In genomic region chr2:64551851-64552250, GRCh38 we compare ENCODE assay signal across 27 cellular contexts.
"Had no signal": no experiment of that assay in that cellular context is flagged by ENCODE, and none has a peak within 500 bp of the region (broad histone marks: within the 10 kb centered on the region; RNA-seq: fewer than 3 reads in every experiment).

No MANE protein-coding gene starts in this region.

- H3K4me3 Mint-ChIP-seq: activated B cell treated with CpG ODN at 0.5 μM for 24 hours; activated CD4-positive, alpha-beta T cell treated with anti-CD3 and anti-CD28 coated beads, Interleukin-2, amount 10 ng/mL, durations not matched to agents 24 days and 14 days; activated CD8-positive, alpha-beta memory T cell treated with anti-CD3 and anti-CD28 coated beads, Interleukin-2, amount 10 ng/mL, durations not matched to agents 7 days and 5 days; activated naive CD4-positive, alpha-beta T cell treated with anti-CD3 and anti-CD28 coated beads for 36 hours; activated T-cell treated with anti-CD3 and anti-CD28 coated beads, Interleukin-2, amount 50 U/mL, for 24 hours; activated T-helper 1 cell treated with anti-CD3 and anti-CD28 coated beads, Interleukin-12 subunit alpha, Interleukin-12 subunit beta, Interleukin-2, Interleukin-4 antibody, amounts not matched to agents 30 ng/mL and 10 ng/mL and 1 ng/mL, durations not matched to agents 14 hours and 24 hours and 36 hours; brain; central memory CD8-positive, alpha-beta T cell had no signal

- ATAC-seq: activated CD8-positive, alpha-beta memory T cell treated with anti-CD3 and anti-CD28 coated beads, Interleukin-2, amount 10 ng/mL, durations not matched to agents 7 days and 5 days had no signal

- H3K27me3 Mint-ChIP-seq: activated B cell treated with CpG ODN at 0.5 μM for 24 hours; activated CD4-positive, alpha-beta T cell treated with anti-CD3 and anti-CD28 coated beads, Interleukin-2, amount 10 ng/mL, durations not matched to agents 24 days and 14 days; activated CD8-positive, alpha-beta memory T cell treated with anti-CD3 and anti-CD28 coated beads, Interleukin-2, amount 10 ng/mL, durations not matched to agents 7 days and 5 days; activated T-cell treated with anti-CD3 and anti-CD28 coated beads, Interleukin-2, amount 50 U/mL, for 24 hours; brain; central memory CD8-positive, alpha-beta T cell had no signal

- H3K9me3 Mint-ChIP-seq: activated CD4-positive, alpha-beta T cell treated with anti-CD3 and anti-CD28 coated beads, Interleukin-2, amount 10 ng/mL, durations not matched to agents 24 days and 14 days; activated naive CD4-positive, alpha-beta T cell treated with anti-CD3 and anti-CD28 coated beads for 36 hours; activated T-cell treated with anti-CD3 and anti-CD28 coated beads, Interleukin-2, amount 50 U/mL, for 24 hours; central memory CD8-positive, alpha-beta T cell had no signal

- DNase-seq: activated B cell treated with CpG ODN at 0.5 μM for 24 hours; activated CD4-positive, alpha-beta T cell treated with anti-CD3 and anti-CD28 coated beads for 1 hour; activated CD4-positive, alpha-beta T cell treated with anti-CD3 and anti-CD28 coated beads, Interleukin-2, amount 10 ng/mL, durations not matched to agents 24 days and 14 days; activated CD4-positive, alpha-beta T cell treated with anti-CD3 and anti-CD28 coated beads, Interleukin-2, amount 50 U/mL, for 48 hours; activated CD8-positive, alpha-beta memory T cell treated with anti-CD3 and anti-CD28 coated beads, Interleukin-2, amount 10 ng/mL, durations not matched to agents 7 days and 5 days; activated effector memory CD4-positive, alpha-beta T cell treated with anti-CD3 and anti-CD28 coated beads, Interleukin-2, amount 50 U/mL, for 16 hours; activated naive CD4-positive, alpha-beta T cell treated with anti-CD3 and anti-CD28 coated beads for 36 hours; activated T-cell treated with anti-CD3 and anti-CD28 coated beads, Interleukin-2, amount 50 U/mL, for 24 hours; amygdala; KG1; NCI-H1092; NCI-H1417 treated with DMSO at 0.1 percent for 48 hours; NCI-H1694; NCI-H2029; NCI-H2107; NCI-H2171 treated with DMSO at 0.1 percent for 48 hours; NCI-H226; NCI-H510A; NCI-H526 treated with DMSO at 0.1 percent for 48 hours; NK-92 treated with Interleukin-12 subunit alpha and Interleukin-12 subunit beta, amount 100 ng/mL, for 24 hours; Peyer's patch; SHP77; T-helper 2 cell; T1000 had no signal

- H3K27ac Mint-ChIP-seq: activated CD4-positive, alpha-beta T cell treated with anti-CD3 and anti-CD28 coated beads, Interleukin-2, amount 10 ng/mL, durations not matched to agents 24 days and 14 days; activated CD8-positive, alpha-beta memory T cell treated with anti-CD3 and anti-CD28 coated beads, Interleukin-2, amount 10 ng/mL, durations not matched to agents 7 days and 5 days; activated naive CD4-positive, alpha-beta T cell treated with anti-CD3 and anti-CD28 coated beads for 36 hours; activated T-cell treated with anti-CD3 and anti-CD28 coated beads, Interleukin-2, amount 50 U/mL, for 24 hours; activated T-helper 1 cell treated with anti-CD3 and anti-CD28 coated beads, Interleukin-12 subunit alpha, Interleukin-12 subunit beta, Interleukin-2, Interleukin-4 antibody, amounts not matched to agents 30 ng/mL and 10 ng/mL and 1 ng/mL, durations not matched to agents 14 hours and 24 hours and 36 hours had no signal
